13 cellular contexts compared by ENCODE assay signal in the genomic region with DNA sequence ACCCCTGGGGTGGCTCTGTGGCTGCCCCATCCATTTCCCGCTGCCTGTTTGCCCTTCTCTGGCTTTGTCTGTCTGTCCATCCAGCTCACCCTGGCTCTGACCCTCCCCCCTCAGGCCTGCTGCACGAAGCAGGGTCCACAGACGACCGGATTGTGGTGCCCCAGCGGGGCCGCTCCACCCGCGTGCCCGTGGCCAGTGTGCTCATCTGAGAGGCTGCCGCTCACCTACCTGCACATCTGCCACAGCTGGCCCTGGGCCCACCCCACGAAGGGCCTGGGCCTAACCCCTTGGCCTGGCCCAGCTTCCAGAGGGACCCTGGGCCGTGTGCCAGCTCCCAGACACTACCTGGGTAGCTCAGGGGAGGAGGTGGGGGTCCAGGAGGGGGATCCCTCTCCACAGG. TPM values are rescaled to one million over a fixed set of nuclear protein-coding genes. Genes with fewer than 3 reads are reported as not detected.
A peak's percentile ranks its signal among the peaks of the same experiment; 100 is the strongest.
DNase-seq lines count a peak whose midpoint lies in the region; ATAC-seq and TF ChIP-seq lines count a peak whose summit lies in the region.
"Had no signal": no experiment of that assay in that cellular context is flagged by ENCODE, and none has a peak within 500 bp of the region (broad histone marks: within the 10 kb centered on the region; RNA-seq: fewer than 3 reads in every experiment).

No MANE protein-coding gene starts in this region.

- 58% methylated on average over 12 of the region's 12 CpGs for WGBS in thymus

- no peaks in the 10 kb centered on the region for H3K9me2 ChIP-seq in PC-9 (ENCODE audit: insufficient read depth)

- no peak overlapping the region for H2AFZ ChIP-seq in PC-9

- H3K27me3 ChIP-seq in PC-9 (ENCODE audit: insufficient read depth, low read depth) (no peaks in the 10 kb centered on the region), thymus (ENCODE audit: control insufficient read depth, insufficient read depth) (no peaks in the 10 kb centered on the region)
- H3K27me3 ChIP-seq: ovary had no signal

- CTCF ChIA-PET in activated naive CD4-positive, alpha-beta T cell treated with anti-CD3 and anti-CD28 coated beads for 36 hours (lab: Charles Lee) = interaction anchor here (0.5 to 3.3 kb wide), 3 partner anchors 10 to 32 kb away, joined by 3 to 14 read pairs (median 6); partner anchors contain the start of gene SPNS1
- CTCF ChIA-PET in PC-9 (lab: Charles Lee) = no interaction called here

- peaks cover 62% of the 10 kb centered on the region for H3K36me3 Mint-ChIP-seq in activated naive CD4-positive, alpha-beta T cell treated with anti-CD3 and anti-CD28 coated beads for 36 hours (ENCODE audit: low read depth)
- peaks cover 52% of the 10 kb centered on the region for H3K36me3 Mint-ChIP-seq in effector memory CD8-positive, alpha-beta T cell (ENCODE audit: insufficient read depth)

- H3K4me1 ChIP-seq in PC-9 (replicated peaks; ENCODE audit: insufficient read depth) (no peaks in the 10 kb centered on the region), thymus (ENCODE audit: control insufficient read depth, insufficient read depth, low read length) (peaks cover 33% of the 10 kb centered on the region)

- H3K36me3 ChIP-seq in PC-9 (ENCODE audit: low read depth) (peaks cover 13% of the 10 kb centered on the region), thymus (ENCODE audit: control insufficient read depth, insufficient read depth) (peaks cover 71% of the 10 kb centered on the region)
- H3K36me3 ChIP-seq: ovary had no signal

- no peak for TF ChIP-seq CTCF in PC-9 (conservative IDR thresholded peaks at IDR 0.05)

- no peak overlapping the region for H3K4me3 ChIP-seq in PC-9
- H3K4me3 ChIP-seq in thymus (ENCODE audit: low read length) = peak overlapping the region; percentile 96
- H3K4me3 ChIP-seq: ovary had no signal

- no peak for DNase-seq in activated naive CD4-positive, alpha-beta T cell treated with anti-CD3 and anti-CD28 coated beads for 36 hours
- DNase-seq in activated naive CD4-positive, alpha-beta T cell treated with Interleukin-2 at 50 U/mL for 16 hours = no peak
- DNase-seq in PC-9 = no peak
- no peak for DNase-seq in effector memory CD8-positive, alpha-beta T cell
- DNase-seq in NCI-H187 (lab: John Stamatoyannopoulos, UW) = no peak
- no peak for DNase-seq in mesenteric fat pad (ENCODE audit: low spot score)
- DNase-seq in globus pallidus (ENCODE audit: low spot score) = no peak
- DNase-seq: DMS53, islet precursor cell, NCI-H1417, ovary had no signal

- H4K20me1 ChIP-seq in PC-9 (ENCODE audit: insufficient read depth) = no peaks in the 10 kb centered on the region

- H3K9me3 ChIP-seq in PC-9 (ENCODE audit: insufficient read depth, low read depth) = no peaks in the 10 kb centered on the region
- peaks cover 3% of the 10 kb centered on the region for H3K9me3 ChIP-seq in thymus (ENCODE audit: control insufficient read depth)
- H3K9me3 ChIP-seq: ovary had no signal

- ATAC-seq in effector memory CD8-positive, alpha-beta T cell (replicated peaks) = no peak
- ATAC-seq: SK-N-SH treated with all-trans-retinoic acid at 6 μM for 48 hours had no signal

- POLR2A ChIA-PET in PC-9 (lab: Charles Lee; ENCODE audit: unreplicated experiment) = no interaction called here

- no peaks in the 10 kb centered on the region; the same call in 1 of the 2 replicates for H3F3A ChIP-seq in PC-9 (ENCODE audit: insufficient read depth, low read depth)

- intact Hi-C loops in activated naive CD4-positive, alpha-beta T cell treated with anti-CD3 and anti-CD28 coated beads for 36 hours (cut with micrococcal nuclease) = loop anchor here (1.0 kb wide), 1 partner anchor 34 kb away; the partner anchor contains the start of gene NFATC2IP
- intact Hi-C loops in PC-9 (cut with micrococcal nuclease; ENCODE audit: unreplicated experiment) = no loop called here

- H3K79me2 ChIP-seq in PC-9 (ENCODE audit: low read depth) = no peaks in the 10 kb centered on the region

- H3K27ac Mint-ChIP-seq in activated naive CD4-positive, alpha-beta T cell treated with anti-CD3 and anti-CD28 coated beads for 36 hours = peak overlapping the region; percentile 32
- H3K27ac Mint-ChIP-seq in effector memory CD8-positive, alpha-beta T cell = peak overlapping the region; percentile 92 to 97

- H3K4me1 Mint-ChIP-seq in activated naive CD4-positive, alpha-beta T cell treated with anti-CD3 and anti-CD28 coated beads for 36 hours (ENCODE audit: low read depth) = peaks cover 38% of the 10 kb centered on the region
- H3K4me1 Mint-ChIP-seq in effector memory CD8-positive, alpha-beta T cell (ENCODE audit: low read depth in 2 of 2) = peaks cover 45 to 47% of the 10 kb centered on the region in 2 donors

- H3K27me3 Mint-ChIP-seq in activated naive CD4-positive, alpha-beta T cell treated with anti-CD3 and anti-CD28 coated beads for 36 hours (ENCODE audit: low read depth) = no peaks in the 10 kb centered on the region
- H3K27me3 Mint-ChIP-seq in effector memory CD8-positive, alpha-beta T cell = no peaks in the 10 kb centered on the region

- H3K27ac ChIP-seq in PC-9 (no peak overlapping the region), thymus (ENCODE audit: low read depth) (peak overlapping the region; percentile 90)
- H3K27ac ChIP-seq: ovary had no signal

- peak overlapping the region; percentile 45 for H3K4me3 Mint-ChIP-seq in activated naive CD4-positive, alpha-beta T cell treated with anti-CD3 and anti-CD28 coated beads for 36 hours
- H3K4me3 Mint-ChIP-seq in effector memory CD8-positive, alpha-beta T cell = peak overlapping the region; percentile 98 to 99

- TSS peak; percentile 19 for BruUV-seq in PC-9 (replicated peaks; lab: Mats Ljungman, UMichigan)

- H3K9me3 Mint-ChIP-seq in activated naive CD4-positive, alpha-beta T cell treated with anti-CD3 and anti-CD28 coated beads for 36 hours = peaks cover 11% of the 10 kb centered on the region
- peaks cover 6 to 10% of the 10 kb centered on the region in 2 donors for H3K9me3 Mint-ChIP-seq in effector memory CD8-positive, alpha-beta T cell

- H3K4me2 ChIP-seq in PC-9 = no peak overlapping the region

RNA-seq across cellular contexts. Expression of gene LAT, which starts 0.8 kb away (rescaled TPM):
- 100 to 1,000 TPM; 122 to 128 TPM for total RNA-seq in activated naive CD4-positive, alpha-beta T cell treated with anti-CD3 and anti-CD28 coated beads for 36 hours
- total RNA-seq in PC-9 (2021) (12.4 and 13.0 TPM in 2 replicates), mesenteric fat pad (4.1 TPM)
- polyA plus RNA-seq in thymus = 239 TPM

RNA-seq across cellular contexts. Expression of gene SPNS1, which starts 9.5 kb away (rescaled TPM):
- 10 to 100 TPM; 10.3 to 10.5 TPM for total RNA-seq in activated naive CD4-positive, alpha-beta T cell treated with anti-CD3 and anti-CD28 coated beads for 36 hours
- total RNA-seq in PC-9 (2021) (72.0 and 96.2 TPM in 2 replicates), mesenteric fat pad (31.4 TPM)
- 75.1 TPM for polyA plus RNA-seq in thymus

RNA-seq across cellular contexts. Expression of gene NFATC2IP, which starts 33.4 kb away (rescaled TPM):
- 10 to 100 TPM; 55.5 to 58.9 TPM for total RNA-seq in activated naive CD4-positive, alpha-beta T cell treated with anti-CD3 and anti-CD28 coated beads for 36 hours
- total RNA-seq in PC-9 (2021) = 72.3 and 73.0 TPM in 2 replicates
- polyA plus RNA-seq in thymus = 49.1 TPM
- total RNA-seq in mesenteric fat pad = 29.4 TPM

RNA-seq across cellular contexts. Expression of gene CD19, which starts 52.3 kb away (rescaled TPM):
- under 1 TPM; 0.19 to 0.22 TPM for total RNA-seq in activated naive CD4-positive, alpha-beta T cell treated with anti-CD3 and anti-CD28 coated beads for 36 hours
- total RNA-seq in PC-9 (2021) (not detected in 2 replicates), mesenteric fat pad (0.67 TPM)
- 16.9 TPM for polyA plus RNA-seq in thymus

RNA-seq across cellular contexts. Expression of gene RABEP2, which starts 59.1 kb away (rescaled TPM):
- 10 to 100 TPM; 11.6 to 14.0 TPM for total RNA-seq in activated naive CD4-positive, alpha-beta T cell treated with anti-CD3 and anti-CD28 coated beads for 36 hours
- total RNA-seq in PC-9 (2021) (48.5 and 70.5 TPM in 2 replicates), mesenteric fat pad (7.5 TPM)
- 21.2 TPM for polyA plus RNA-seq in thymus
